In the genomic region with DNA sequence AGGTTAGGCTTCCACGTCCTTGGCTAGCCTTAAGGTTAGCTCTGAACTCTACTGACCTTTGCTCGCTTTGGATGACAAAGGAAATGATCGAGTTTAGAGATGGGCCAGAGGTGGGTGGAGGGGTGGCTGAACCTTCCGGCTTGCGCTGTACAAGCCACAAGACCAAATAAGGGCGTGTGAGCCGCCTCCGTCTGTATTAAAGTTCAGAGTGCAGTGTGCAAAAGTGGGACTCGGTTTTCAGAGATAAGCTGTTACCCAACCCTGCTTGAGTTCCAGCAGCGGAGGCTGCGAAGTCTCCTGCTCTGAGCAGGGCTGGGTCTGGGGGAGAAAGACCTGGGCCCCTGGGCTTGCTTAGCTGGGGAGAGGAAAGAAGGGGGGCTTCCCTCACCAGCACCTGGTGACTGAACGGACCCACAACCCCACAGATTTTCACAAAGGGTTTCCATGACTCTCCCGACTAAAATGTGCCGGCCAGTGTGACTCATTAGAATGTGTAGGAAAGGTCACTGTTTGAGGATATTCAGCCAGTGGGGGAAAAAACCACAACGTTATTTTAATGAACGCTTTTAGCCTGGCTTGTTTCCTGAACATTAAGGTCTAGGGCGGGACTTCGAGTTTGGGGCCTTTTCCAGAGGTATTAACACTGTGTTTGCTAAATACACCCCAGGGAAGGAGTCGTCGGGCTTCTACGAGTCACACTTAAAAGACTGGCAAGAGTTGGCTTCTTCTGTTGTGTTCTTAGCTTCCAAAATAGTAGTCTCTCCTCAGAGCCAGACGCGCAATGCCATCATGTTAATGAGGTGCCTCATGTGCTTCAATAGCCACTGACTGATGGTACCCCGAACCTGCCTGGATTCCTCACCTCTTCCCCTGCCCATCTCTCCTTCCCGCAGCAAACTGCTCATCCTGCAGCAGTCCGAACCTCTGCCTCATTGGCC, we compare ENCODE assay signal across 8 cellular contexts.
DNase-seq lines count a peak whose midpoint lies in the region; ATAC-seq, FAIRE-seq and TF ChIP-seq lines count a peak whose summit lies in the region.

No MANE protein-coding gene starts in this region.

- FAIRE-seq in GM12878 (lab: Jason Lieb, UNC), result peak; percentile 95

- peak in 1 of 2 experiments; percentile 26; a peak in 1 of 4 replicates for TF ChIP-seq EP300 in GM12878 (IDR thresholded peaks at IDR 0.05; ENCODE audit: borderline replicate concordance in 1 of 2, control insufficient read depth in 1 of 2, low read depth in 2 of 2, low read length in 2 of 2)

- H4K20me1 ChIP-seq in GM12878 (ENCODE audit: control insufficient read depth, insufficient read depth), result no peaks in the 10 kb centered on the region

- H3K9me3 ChIP-seq in GM12878 (replicated peaks; ENCODE audit: control insufficient read depth, insufficient read depth, low read length) (no peaks in the 10 kb centered on the region), iPS-18a (ENCODE audit: control insufficient read depth, low read depth, low read length) (no peaks in the 10 kb centered on the region)

- no peaks in the 10 kb centered on the region for H3K36me3 ChIP-seq in GM12878 (ENCODE audit: control insufficient read depth in 2 of 2, insufficient read depth in 2 of 2, low read length in 1 of 2)
- no peaks in the 10 kb centered on the region for H3K36me3 ChIP-seq in iPS-18a (ENCODE audit: control insufficient read depth, low read depth, low read length)

- H3K4me1 ChIP-seq in GM12878 (ENCODE audit: control insufficient read depth, insufficient read depth, low read length) (peaks cover 40% of the 10 kb centered on the region), iPS-18a (ENCODE audit: control insufficient read depth, low read depth, low read length) (peaks cover 9% of the 10 kb centered on the region)

- peak overlapping the region; percentile 92 for H3K4me2 ChIP-seq in GM12878 (ENCODE audit: control insufficient read depth, insufficient read depth)

- intact Hi-C loops in CD14-positive monocyte (cut with micrococcal nuclease) (loop anchor here in 1 of 2 donors (5.0 to 10.0 kb wide), 2 partner anchors 69 to 74 kb away; a partner anchor contains a TSS), GM12878 (cut with micrococcal nuclease; ENCODE audit: unreplicated experiment) (loop anchor here (2.0 to 5.0 kb wide), 3 partner anchors 67 to 151 kb away; a partner anchor contains a TSS)

- SMC1A ChIA-PET in GM12878 (lab: Charles Lee; ENCODE audit: uncharacterized antibody, unreplicated experiment), result interaction anchor here (0.5 to 3.8 kb wide), 23 partner anchors 9 to 235 kb away, joined by 3 to 28 read pairs (median 4); a partner anchor contains a TSS

- TF ChIP-seq RAD21 in GM12878 (IDR thresholded peaks at IDR 0.05; ENCODE audit: insufficient read depth, low read depth, low read length), result no peak

- H3K27me3 ChIP-seq in GM12878 (replicated peaks in 1 of 2; ENCODE audit: control insufficient read depth in 2 of 2, insufficient read depth in 2 of 2, low read length in 1 of 2), result no peaks in the 10 kb centered on the region
- H3K27me3 ChIP-seq in iPS-18a (ENCODE audit: control insufficient read depth, insufficient read depth, low read length), result peaks cover 8% of the 10 kb centered on the region

- WGBS in GM12878 (ENCODE audit: insufficient coverage, insufficient replicate concordance, low lambda C conversion rate, missing lambda C conversion rate), result 1% methylated on average over 26 of the region's 26 CpGs

- RAD21 ChIA-PET in GM12878 (lab: Charles Lee; ENCODE audit: unreplicated experiment), result interaction anchor here (0.7 to 5.8 kb wide), 24 partner anchors 10 to 154 kb away, joined by 3 to 30 read pairs (median 4); a partner anchor contains a TSS

- peak overlapping the region; percentile 73 to 84 for H3K4me3 Mint-ChIP-seq in CD14-positive monocyte
- H3K4me3 Mint-ChIP-seq in T-helper 2 cell treated with Interferon-gamma antibody and Interleukin-4, amounts not matched to agents 5 μg/mL and 100 μg/mL, for 36 hours, result peak overlapping the region; percentile 75

- no peaks in the 10 kb centered on the region for H3K9me3 Mint-ChIP-seq in CD14-positive monocyte
- H3K9me3 Mint-ChIP-seq in T-helper 2 cell treated with Interferon-gamma antibody and Interleukin-4, amounts not matched to agents 5 μg/mL and 100 μg/mL, for 36 hours, result no peaks in the 10 kb centered on the region

- no peaks in the 10 kb centered on the region for H3K27me3 Mint-ChIP-seq in CD14-positive monocyte (ENCODE audit: low read depth in 3 of 3)
- H3K27me3 Mint-ChIP-seq in T-helper 2 cell treated with Interferon-gamma antibody and Interleukin-4, amounts not matched to agents 5 μg/mL and 100 μg/mL, for 36 hours (ENCODE audit: low read depth), result no peaks in the 10 kb centered on the region

- peak; percentile 87 for DNase-seq in CD14-positive monocyte (ENCODE audit: low spot score)
- DNase-seq in T-helper 2 cell treated with Interferon-gamma antibody and Interleukin-4, amounts not matched to agents 5 μg/mL and 100 μg/mL, for 36 hours (ENCODE audit: low spot score), result peak; percentile 89
- DNase-seq in GM12878 (ENCODE audit: low read depth, low spot score), result peak; percentile 96
- peak; percentile 91 for DNase-seq in smooth muscle cell of the brain vasculature (ENCODE audit: low read depth, low spot score)
- no peak for DNase-seq in COLO668 (lab: John Stamatoyannopoulos, UW; ENCODE audit: unreplicated experiment)

- in situ Hi-C loops in GM12878 (cut with MboI), result no loop called here

- no peaks in the 10 kb centered on the region for H3K79me2 ChIP-seq in GM12878 (ENCODE audit: control insufficient read depth, insufficient read depth, low read length)

- peak overlapping the region; percentile 61 for H2AFZ ChIP-seq in GM12878 (ENCODE audit: control insufficient read depth, low read depth, low read length)

- CTCF ChIA-PET in GM12878 (lab: Yijun Ruan, JAX), result interaction anchor here (0.6 to 4.7 kb wide), 27 partner anchors 7 to 301 kb away, joined by 3 to 38 read pairs (median 4); a partner anchor contains a TSS

- peak; percentile 85 for TF ChIP-seq POLR2A in GM12878 (IDR thresholded peaks at IDR 0.05; ENCODE audit: low read depth, low read length)

- peaks cover 60% of the 10 kb centered on the region for H3K4me1 Mint-ChIP-seq in CD14-positive monocyte
- H3K4me1 Mint-ChIP-seq in T-helper 2 cell treated with Interferon-gamma antibody and Interleukin-4, amounts not matched to agents 5 μg/mL and 100 μg/mL, for 36 hours (ENCODE audit: low read depth), result peaks cover 45% of the 10 kb centered on the region

- H3K4me3 ChIP-seq in GM12878 (peak overlapping the region; percentile 53; the same call in 1 of the 2 replicates), iPS-18a (ENCODE audit: low read length) (peak overlapping the region; percentile 14)

- TSS peak; percentile 83 for BruUV-seq in GM12878 (replicated peaks; lab: Mats Ljungman, UMichigan)

- peak; percentile 81 for ATAC-seq in GM19463 (IDR thresholded peaks at IDR 0.05; ENCODE audit: unreplicated experiment)
- peak; percentile 67 for ATAC-seq in HG03575 (IDR thresholded peaks at IDR 0.05; ENCODE audit: extremely low read depth, insufficient number of reproducible peaks, low FRiP score, unreplicated experiment)
- ATAC-seq in GM12878, result peak; percentile 89

- peak overlapping the region; percentile 86 for H3K9ac ChIP-seq in GM12878 (ENCODE audit: control insufficient read depth, insufficient read depth, low read length)
- H3K9ac ChIP-seq in iPS-18a (ENCODE audit: low read length), result peak overlapping the region; percentile 1

- H3K36me3 Mint-ChIP-seq in CD14-positive monocyte, result peaks cover 0 to 5% of the 10 kb centered on the region in 2 donors
- H3K36me3 Mint-ChIP-seq in T-helper 2 cell treated with Interferon-gamma antibody and Interleukin-4, amounts not matched to agents 5 μg/mL and 100 μg/mL, for 36 hours (ENCODE audit: low read depth), result peaks cover 12% of the 10 kb centered on the region

- no peak for TF ChIP-seq CTCF in CD14-positive monocyte (IDR thresholded peaks at IDR 0.05)
- no peak for TF ChIP-seq CTCF in GM12878 (IDR thresholded peaks at IDR 0.05 in 2 of 3, conservative IDR thresholded peaks at IDR 0.05 in 1 of 3; ENCODE audit: control insufficient read depth in 2 of 3, extremely low read depth in 1 of 3, insufficient read depth in 1 of 3, low read depth in 3 of 3, low read length in 3 of 3)

- H3K27ac Mint-ChIP-seq in CD14-positive monocyte, result peak overlapping the region; percentile 92 to 97 (median 96)
- peak overlapping the region; percentile 96 for H3K27ac Mint-ChIP-seq in T-helper 2 cell treated with Interferon-gamma antibody and Interleukin-4, amounts not matched to agents 5 μg/mL and 100 μg/mL, for 36 hours

- POLR2A ChIA-PET in GM12878 (lab: Charles Lee), result interaction anchor here (0.7 to 2.4 kb wide), 13 partner anchors 9 to 155 kb away, joined by 3 to 9 read pairs (median 5); a partner anchor contains a TSS

- H3K27ac ChIP-seq in GM12878 (ENCODE audit: control insufficient read depth, insufficient read depth) (peak overlapping the region; percentile 92), iPS-18a (ENCODE audit: low read length) (peak overlapping the region; percentile 27)

TF ChIP-seq in GM12878, 131 proteins besides CTCF, POLR2A, EP300 and RAD21 (continues in another document):
- no peak for TF ChIP-seq RFX5 (IDR thresholded peaks at IDR 0.05; ENCODE audit: low read depth, low read length)
- 0 out of 2 replicates have a peak, but pooled peaks have one; percentile 8 for TF ChIP-seq PAX5 (IDR thresholded peaks at IDR 0.05; ENCODE audit: borderline replicate concordance, low read depth, low read length)
- TF ChIP-seq HDGF (IDR thresholded peaks at IDR 0.05), result peak; percentile 48; the same call in 1 of the 2 replicates
- no peak for TF ChIP-seq NFYA (IDR thresholded peaks at IDR 0.05; ENCODE audit: borderline replicate concordance, low read depth, low read length)
- TF ChIP-seq POLR2AphosphoS2 (IDR thresholded peaks at IDR 0.05; ENCODE audit: low read depth, low read length), result peak; percentile 63; the same call in 1 of the 2 replicates
- TF ChIP-seq, protein P1, sequence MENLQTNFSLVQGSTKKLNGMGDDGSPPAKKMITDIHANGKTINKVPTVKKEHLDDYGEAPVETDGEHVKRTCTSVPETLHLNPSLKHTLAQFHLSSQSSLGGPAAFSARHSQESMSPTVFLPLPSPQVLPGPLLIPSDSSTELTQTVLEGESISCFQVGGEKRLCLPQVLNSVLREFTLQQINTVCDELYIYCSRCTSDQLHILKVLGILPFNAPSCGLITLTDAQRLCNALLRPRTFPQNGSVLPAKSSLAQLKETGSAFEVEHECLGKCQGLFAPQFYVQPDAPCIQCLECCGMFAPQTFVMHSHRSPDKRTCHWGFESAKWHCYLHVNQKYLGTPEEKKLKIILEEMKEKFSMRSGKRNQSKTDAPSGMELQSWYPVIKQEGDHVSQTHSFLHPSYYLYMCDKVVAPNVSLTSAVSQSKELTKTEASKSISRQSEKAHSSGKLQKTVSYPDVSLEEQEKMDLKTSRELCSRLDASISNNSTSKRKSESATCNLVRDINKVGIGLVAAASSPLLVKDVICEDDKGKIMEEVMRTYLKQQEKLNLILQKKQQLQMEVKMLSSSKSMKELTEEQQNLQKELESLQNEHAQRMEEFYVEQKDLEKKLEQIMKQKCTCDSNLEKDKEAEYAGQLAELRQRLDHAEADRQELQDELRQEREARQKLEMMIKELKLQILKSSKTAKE (IDR thresholded peaks at IDR 0.05; ENCODE audit: low read depth, poor library complexity, severe bottlenecking), result peak; percentile 22
- TF ChIP-seq SMARCA5 (IDR thresholded peaks at IDR 0.05), result peak; percentile 74; the same call in 1 of the 2 replicates
